Comparison of ENCODE assay signal across 18 cellular contexts in genomic region chr21:18614327-18614726, GRCh38.
DNase-seq lines count a peak whose midpoint lies in the region; TF ChIP-seq lines count a peak whose summit lies in the region.
"Had no signal": no experiment of that assay in that cellular context is flagged by ENCODE, and none has a peak within 500 bp of the region (broad histone marks: within the 10 kb centered on the region; RNA-seq: fewer than 3 reads in every experiment).

No MANE protein-coding gene starts in this region.

- H3K4me1 Mint-ChIP-seq in immature natural killer cell = no peaks in the 10 kb centered on the region
- H3K4me1 Mint-ChIP-seq: CD4-positive, alpha-beta memory T cell had no signal

- no peaks in the 10 kb centered on the region for H3K36me3 Mint-ChIP-seq in immature natural killer cell
- H3K36me3 Mint-ChIP-seq: CD4-positive, alpha-beta memory T cell had no signal

- no peak overlapping the region for H3K9ac ChIP-seq in neural cell (ENCODE audit: low read length)

- peak; percentile 89 for TF ChIP-seq EP300 in neural cell (conservative IDR thresholded peaks at IDR 0.05; ENCODE audit: poor library complexity, severe bottlenecking)

- no peak for TF ChIP-seq CTCF in neural cell (IDR thresholded peaks at IDR 0.05; ENCODE audit: poor library complexity, severe bottlenecking)

- H3K9me3 Mint-ChIP-seq in immature natural killer cell = peaks cover 3 to 19% (median 11%) of the 10 kb centered on the region in 6 donors

- no peak overlapping the region for H2AFZ ChIP-seq in neural cell (ENCODE audit: low read depth, low read length)

- H3K79me2 ChIP-seq in neural cell (replicated peaks; ENCODE audit: insufficient read depth, low read length) = no peaks in the 10 kb centered on the region

- peak overlapping the region; percentile 59 for H3K27ac ChIP-seq in neural cell (ENCODE audit: low read length)

- H3K9me2 ChIP-seq in neural cell (ENCODE audit: insufficient read depth, low read length) = no peaks in the 10 kb centered on the region

- H3K27me3 Mint-ChIP-seq in immature natural killer cell (ENCODE audit: low read depth in 3 of 3) = peaks cover 0 to 2% (median 0%) of the 10 kb centered on the region in 3 donors
- H3K27me3 Mint-ChIP-seq: CD4-positive, alpha-beta memory T cell had no signal

- H3F3A ChIP-seq in neural cell (ENCODE audit: insufficient read depth, low read length, poor library complexity, severe bottlenecking) = no peaks in the 10 kb centered on the region

- H3K27me3 ChIP-seq in neural cell (ENCODE audit: insufficient read depth, low read depth, low read length) = no peaks in the 10 kb centered on the region

- TF ChIP-seq RAD21 in neural cell (conservative IDR thresholded peaks at IDR 0.05) = no peak

- H3K4me3 Mint-ChIP-seq in immature natural killer cell = no peak overlapping the region
- H3K4me3 Mint-ChIP-seq: CD4-positive, alpha-beta memory T cell; HFFc6 had no signal

- peak; percentile 12 for DNase-seq in NCI-H2227 (lab: John Stamatoyannopoulos, UW; ENCODE audit: unreplicated experiment)
- no peak for DNase-seq in NCI-H2227 treated with DMSO at 0.1 percent for 48 hours (lab: John Stamatoyannopoulos, UW)
- peak; percentile 65 for DNase-seq in NCI-H345 (lab: John Stamatoyannopoulos, UW)
- DNase-seq in NCI-H345 treated with DMSO at 0.1 percent for 48 hours (lab: John Stamatoyannopoulos, UW; ENCODE audit: unreplicated experiment) = peak; percentile 58
- DNase-seq in immature natural killer cell = no peak
- DNase-seq in central memory CD4-positive, alpha-beta T cell = no peak
- DNase-seq in hippocampal formation (lab: John Stamatoyannopoulos, UW) = no peak
- DNase-seq: C1 segment of cervical spinal cord; Calu3; CD4-positive, alpha-beta memory T cell; COR-L47; DMS53; DMS79 treated with DMSO at 0.1 percent for 48 hours; GF-D8; GOT3; HFFc6 had no signal

- H3K9me3 ChIP-seq in neural cell (ENCODE audit: low read length) = no peaks in the 10 kb centered on the region
- H3K9me3 ChIP-seq: HAP-1 had no signal

- no peak overlapping the region for H3K4me3 ChIP-seq in neural cell (ENCODE audit: low read length)
- H3K4me3 ChIP-seq: HAP-1 had no signal

- H3K4me2 ChIP-seq in neural cell (ENCODE audit: low read length) = peak overlapping the region; percentile 13

- no peaks in the 10 kb centered on the region for H4K20me1 ChIP-seq in neural cell (ENCODE audit: insufficient read depth)

- H3K36me3 ChIP-seq in neural cell (ENCODE audit: insufficient read depth, low read length) = no peaks in the 10 kb centered on the region
- H3K36me3 ChIP-seq: HAP-1 had no signal

- no peak overlapping the region for H3K27ac Mint-ChIP-seq in immature natural killer cell
- H3K27ac Mint-ChIP-seq: CD4-positive, alpha-beta memory T cell; HFFc6 had no signal

TF ChIP-seq in neural cell, 6 proteins besides CTCF, POLR2A, EP300 and RAD21:
- TF ChIP-seq POLR2AphosphoS5 (IDR thresholded peaks at IDR 0.05) (peak; percentile 73), EZH2 (IDR thresholded peaks at IDR 0.05; ENCODE audit: borderline replicate concordance, insufficient read depth, low read length, poor library complexity, severe bottlenecking) (no peak), SMC3 (conservative IDR thresholded peaks at IDR 0.05; ENCODE audit: poor library complexity) (peak; percentile 12)

Comparison
In these comparisons a context has a peak if more than half of its experiments do, and no peak if none do; other contexts are left out.
1. DNase-seq: peak in NCI-H2227 (single experiment), NCI-H345 (single experiment) and NCI-H345 treated with DMSO at 0.1 percent for 48 hours (single experiment); none in NCI-H2227 treated with DMSO at 0.1 percent for 48 hours (single experiment), immature natural killer cell (0 of 3), central memory CD4-positive, alpha-beta T cell (single experiment) and hippocampal formation (0 of 2).